Comparison of ENCODE assay signal across 39 cellular contexts in the genomic region with DNA sequence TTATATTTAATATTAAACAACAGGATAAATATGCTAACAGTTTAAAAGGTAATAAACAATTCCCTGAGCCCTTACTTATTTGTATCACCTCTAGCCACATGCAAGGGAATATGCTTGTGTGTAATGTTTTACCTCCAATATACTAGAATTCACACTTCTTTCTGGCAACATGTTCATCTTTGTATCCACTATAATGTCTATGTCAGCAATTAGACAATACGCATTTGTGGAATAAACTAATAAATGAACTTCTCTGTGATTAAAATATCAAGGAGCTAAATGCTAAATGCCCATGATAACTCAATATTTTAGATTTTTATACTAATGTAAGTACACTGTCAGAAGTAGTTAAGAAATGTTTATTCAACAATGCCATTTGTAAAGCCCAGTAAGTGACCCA.
"Had no signal": no experiment of that assay in that cellular context is flagged by ENCODE, and none has a peak within 500 bp of the region (broad histone marks: within the 10 kb centered on the region; RNA-seq: fewer than 3 reads in every experiment).

No MANE protein-coding gene starts in this region.

- ATAC-seq: activated CD4-positive, alpha-beta T cell treated with anti-CD3 and anti-CD28 coated beads for 36 hours; activated CD4-positive, CD25-positive, alpha-beta regulatory T cell treated with anti-CD3 and anti-CD28 coated beads, Interleukin-2, amount 50 U/mL, for 24 hours; activated naive CD8-positive, alpha-beta T cell treated with anti-CD3 and anti-CD28 coated beads, Interleukin-2, amount 50 U/mL, for 24 hours; activated T-cell treated with anti-CD3 and anti-CD28 coated beads, Interleukin-2, amount 50 U/mL, for 4 hours; activated T-cell treated with anti-CD3 and anti-CD28 coated beads, Interleukin-2, amount 50 U/mL, for 72 hours; activated T-helper 17 cell treated with anti-CD3 and anti-CD28 coated beads, Interleukin-2, amount 50 U/mL, for 72 hours; WTC11 had no signal

- H3K36me3 Mint-ChIP-seq: activated naive CD4-positive, alpha-beta T cell treated with anti-CD3 and anti-CD28 coated beads, Interleukin-2, amount 10 ng/mL, durations not matched to agents 7 days and 5 days; activated naive CD4-positive, alpha-beta T cell treated with anti-CD3 and anti-CD28 coated beads, Interleukin-2, amount 50 U/mL, for 24 hours; activated naive CD8-positive, alpha-beta T cell; activated naive CD8-positive, alpha-beta T cell treated with anti-CD3 and anti-CD28 coated beads, Interleukin-2, amount 10 ng/mL, durations not matched to agents 7 days and 5 days; brain; WTC11 had no signal

- H3K9me3 Mint-ChIP-seq: activated CD4-positive, alpha-beta memory T cell treated with anti-CD3 and anti-CD28 coated beads, Interleukin-2, amount 10 ng/mL, durations not matched to agents 7 days and 5 days; activated CD4-positive, alpha-beta T cell treated with anti-CD3 and anti-CD28 coated beads, Interleukin-2, amount 10 ng/mL, durations not matched to agents 7 days and 5 days; activated naive CD8-positive, alpha-beta T cell treated with anti-CD3 and anti-CD28 coated beads, Interleukin-2, amount 10 ng/mL, durations not matched to agents 7 days and 5 days; activated T-cell treated with anti-CD3 and anti-CD28 coated beads, Interleukin-2, amount 50 U/mL, for 4 hours; activated T-helper 1 cell treated with anti-CD3 and anti-CD28 coated beads, Interleukin-12 subunit alpha, Interleukin-12 subunit beta, Interleukin-2, Interleukin-4 antibody, amounts not matched to agents 30 ng/mL and 10 ng/mL and 1 ng/mL, durations not matched to agents 14 hours and 24 hours and 36 hours; activated T-helper 17 cell treated with anti-CD3 and anti-CD28 coated beads, Interleukin-2, amount 50 U/mL, for 72 hours had no signal

- H3K4me3 ChIP-seq: ascending aorta, cardiac muscle cell had no signal

- DNase-seq: activated CD4-positive, alpha-beta memory T cell treated with anti-CD3 and anti-CD28 coated beads, Interleukin-2, amount 10 ng/mL, durations not matched to agents 7 days and 5 days; activated CD4-positive, alpha-beta T cell treated with anti-CD3 and anti-CD28 coated beads for 1 hour; activated CD4-positive, alpha-beta T cell treated with anti-CD3 and anti-CD28 coated beads for 36 hours; activated CD4-positive, alpha-beta T cell treated with anti-CD3 and anti-CD28 coated beads for 48 hours; activated CD4-positive, alpha-beta T cell treated with anti-CD3 and anti-CD28 coated beads, Interleukin-2, amount 10 ng/mL, durations not matched to agents 7 days and 5 days; activated CD4-positive, alpha-beta T cell treated with anti-CD3 and anti-CD28 coated beads, Interleukin-2, amount 50 U/mL, for 48 hours; activated CD4-positive, CD25-positive, alpha-beta regulatory T cell; activated CD8-positive, alpha-beta memory T cell treated with anti-CD3 and anti-CD28 coated beads, Interleukin-2, amount 50 U/mL, for 4 hours; activated gamma-delta T cell; activated naive CD4-positive, alpha-beta T cell treated with anti-CD3 and anti-CD28 coated beads, Interleukin-2, amount 10 ng/mL, durations not matched to agents 7 days and 5 days; activated naive CD4-positive, alpha-beta T cell treated with Interleukin-2 at 50 U/mL for 16 hours; activated naive CD8-positive, alpha-beta T cell treated with anti-CD3 and anti-CD28 coated beads, Interleukin-2, amount 10 ng/mL, durations not matched to agents 7 days and 5 days; activated naive CD8-positive, alpha-beta T cell treated with anti-CD3 and anti-CD28 coated beads, Interleukin-2, amount 50 U/mL, for 24 hours; activated T-cell treated with anti-CD3 and anti-CD28 coated beads for 4 hours; activated T-cell treated with anti-CD3 and anti-CD28 coated beads, Interleukin-2, amount 50 U/mL, for 1 hour; activated T-cell treated with anti-CD3 and anti-CD28 coated beads, Interleukin-2, amount 50 U/mL, for 4 hours; activated T-cell treated with anti-CD3 and anti-CD28 coated beads, Interleukin-2, amount 50 U/mL, for 72 hours; amygdala; anterior cingulate cortex; caudate nucleus; cerebellar nuclear complex; T-helper 1 cell; T-helper 2 cell; T-helper 9 cell; WERI-Rb-1 had no signal

- H3K27ac ChIP-seq: ascending aorta, cardiac muscle cell, WERI-Rb-1 had no signal

- FAIRE-seq: bronchial epithelial cell, TTC549 had no signal

- H3K4me1 ChIP-seq: ascending aorta had no signal

- H3K36me3 ChIP-seq: ascending aorta, cardiac muscle cell, WERI-Rb-1 had no signal

- H3K27me3 Mint-ChIP-seq: activated CD4-positive, alpha-beta memory T cell treated with anti-CD3 and anti-CD28 coated beads, Interleukin-2, amount 10 ng/mL, durations not matched to agents 7 days and 5 days; activated CD4-positive, alpha-beta T cell treated with anti-CD3 and anti-CD28 coated beads for 36 hours; activated CD4-positive, alpha-beta T cell treated with anti-CD3 and anti-CD28 coated beads, Interleukin-2, amount 10 ng/mL, durations not matched to agents 7 days and 5 days; activated naive CD4-positive, alpha-beta T cell treated with anti-CD3 and anti-CD28 coated beads, Interleukin-2, amount 10 ng/mL, durations not matched to agents 7 days and 5 days; activated naive CD4-positive, alpha-beta T cell treated with anti-CD3 and anti-CD28 coated beads, Interleukin-2, amount 50 U/mL, for 24 hours; activated naive CD8-positive, alpha-beta T cell; activated naive CD8-positive, alpha-beta T cell treated with anti-CD3 and anti-CD28 coated beads, Interleukin-2, amount 10 ng/mL, durations not matched to agents 7 days and 5 days; activated naive CD8-positive, alpha-beta T cell treated with anti-CD3 and anti-CD28 coated beads, Interleukin-2, amount 50 U/mL, for 24 hours; activated T-helper 17 cell treated with anti-CD3 and anti-CD28 coated beads, Interleukin-2, amount 50 U/mL, for 72 hours; central memory CD8-positive, alpha-beta T cell had no signal

- H3K4me3 Mint-ChIP-seq: activated CD4-positive, alpha-beta memory T cell treated with anti-CD3 and anti-CD28 coated beads, Interleukin-2, amount 10 ng/mL, durations not matched to agents 7 days and 5 days; activated CD4-positive, alpha-beta T cell treated with anti-CD3 and anti-CD28 coated beads for 36 hours; activated CD4-positive, alpha-beta T cell treated with anti-CD3 and anti-CD28 coated beads, Interleukin-2, amount 10 ng/mL, durations not matched to agents 7 days and 5 days; activated naive CD4-positive, alpha-beta T cell treated with anti-CD3 and anti-CD28 coated beads, Interleukin-2, amount 10 ng/mL, durations not matched to agents 7 days and 5 days; activated naive CD4-positive, alpha-beta T cell treated with anti-CD3 and anti-CD28 coated beads, Interleukin-2, amount 50 U/mL, for 24 hours; activated naive CD8-positive, alpha-beta T cell; activated naive CD8-positive, alpha-beta T cell treated with anti-CD3 and anti-CD28 coated beads, Interleukin-2, amount 10 ng/mL, durations not matched to agents 7 days and 5 days; activated naive CD8-positive, alpha-beta T cell treated with anti-CD3 and anti-CD28 coated beads, Interleukin-2, amount 50 U/mL, for 24 hours; activated T-cell treated with anti-CD3 and anti-CD28 coated beads, Interleukin-2, amount 50 U/mL, for 4 hours; activated T-cell treated with anti-CD3 and anti-CD28 coated beads, Interleukin-2, amount 50 U/mL, for 72 hours; activated T-helper 1 cell treated with anti-CD3 and anti-CD28 coated beads, Interleukin-12 subunit alpha, Interleukin-12 subunit beta, Interleukin-2, Interleukin-4 antibody, amounts not matched to agents 30 ng/mL and 10 ng/mL and 1 ng/mL, durations not matched to agents 14 hours and 24 hours and 36 hours; activated T-helper 17 cell treated with anti-CD3 and anti-CD28 coated beads, Interleukin-2, amount 50 U/mL, for 72 hours; brain; central memory CD8-positive, alpha-beta T cell; T-helper 1 cell treated with Interleukin-12 subunit alpha and Interleukin-12 subunit beta and Interleukin-4 antibody, amounts not matched to agents 30 μg/mL and 1 μg/mL, for 36 hours; T-helper 2 cell treated with Interferon-gamma antibody and Interleukin-4, amounts not matched to agents 5 μg/mL and 100 μg/mL, for 36 hours; WTC11 had no signal

- H3K9me3 ChIP-seq: ascending aorta had no signal

- H3K27ac Mint-ChIP-seq: activated CD4-positive, alpha-beta memory T cell treated with anti-CD3 and anti-CD28 coated beads, Interleukin-2, amount 10 ng/mL, durations not matched to agents 7 days and 5 days; activated CD4-positive, alpha-beta T cell treated with anti-CD3 and anti-CD28 coated beads for 36 hours; activated CD4-positive, alpha-beta T cell treated with anti-CD3 and anti-CD28 coated beads, Interleukin-2, amount 10 ng/mL, durations not matched to agents 7 days and 5 days; activated naive CD4-positive, alpha-beta T cell treated with anti-CD3 and anti-CD28 coated beads, Interleukin-2, amount 10 ng/mL, durations not matched to agents 7 days and 5 days; activated naive CD4-positive, alpha-beta T cell treated with anti-CD3 and anti-CD28 coated beads, Interleukin-2, amount 50 U/mL, for 24 hours; activated naive CD8-positive, alpha-beta T cell; activated naive CD8-positive, alpha-beta T cell treated with anti-CD3 and anti-CD28 coated beads, Interleukin-2, amount 10 ng/mL, durations not matched to agents 7 days and 5 days; activated naive CD8-positive, alpha-beta T cell treated with anti-CD3 and anti-CD28 coated beads, Interleukin-2, amount 50 U/mL, for 24 hours; activated T-cell treated with anti-CD3 and anti-CD28 coated beads, Interleukin-2, amount 50 U/mL, for 72 hours; activated T-helper 1 cell treated with anti-CD3 and anti-CD28 coated beads, Interleukin-12 subunit alpha, Interleukin-12 subunit beta, Interleukin-2, Interleukin-4 antibody, amounts not matched to agents 30 ng/mL and 10 ng/mL and 1 ng/mL, durations not matched to agents 14 hours and 24 hours and 36 hours; activated T-helper 17 cell treated with anti-CD3 and anti-CD28 coated beads, Interleukin-2, amount 50 U/mL, for 72 hours; T-helper 1 cell treated with Interleukin-12 subunit alpha and Interleukin-12 subunit beta and Interleukin-4 antibody, amounts not matched to agents 30 μg/mL and 1 μg/mL, for 36 hours; T-helper 2 cell treated with Interferon-gamma antibody and Interleukin-4, amounts not matched to agents 5 μg/mL and 100 μg/mL, for 36 hours; WTC11 had no signal

- H3K4me1 Mint-ChIP-seq: activated CD4-positive, alpha-beta memory T cell treated with anti-CD3 and anti-CD28 coated beads, Interleukin-2, amount 10 ng/mL, durations not matched to agents 7 days and 5 days; activated CD4-positive, alpha-beta T cell treated with anti-CD3 and anti-CD28 coated beads for 36 hours; activated CD4-positive, alpha-beta T cell treated with anti-CD3 and anti-CD28 coated beads, Interleukin-2, amount 10 ng/mL, durations not matched to agents 7 days and 5 days; activated naive CD4-positive, alpha-beta T cell treated with anti-CD3 and anti-CD28 coated beads, Interleukin-2, amount 10 ng/mL, durations not matched to agents 7 days and 5 days; activated naive CD4-positive, alpha-beta T cell treated with anti-CD3 and anti-CD28 coated beads, Interleukin-2, amount 50 U/mL, for 24 hours; activated naive CD8-positive, alpha-beta T cell treated with anti-CD3 and anti-CD28 coated beads, Interleukin-2, amount 10 ng/mL, durations not matched to agents 7 days and 5 days; activated naive CD8-positive, alpha-beta T cell treated with anti-CD3 and anti-CD28 coated beads, Interleukin-2, amount 50 U/mL, for 24 hours; activated T-helper 17 cell treated with anti-CD3 and anti-CD28 coated beads, Interleukin-2, amount 50 U/mL, for 72 hours; central memory CD8-positive, alpha-beta T cell had no signal

- H3K27me3 ChIP-seq: ascending aorta, cardiac muscle cell had no signal
